18 cellular contexts compared by ENCODE assay signal in genomic region chr5:39213437-39214207, GRCh38.
DNase-seq lines count a peak whose midpoint lies in the region; ATAC-seq lines count a peak whose summit lies in the region.
"Had no signal": no experiment of that assay in that cellular context is flagged by ENCODE, and none has a peak within 500 bp of the region (broad histone marks: within the 10 kb centered on the region; RNA-seq: fewer than 3 reads in every experiment).

No MANE protein-coding gene starts in this region.

- H3K9me3 Mint-ChIP-seq in activated T-cell treated with anti-CD3 and anti-CD28 coated beads, Interleukin-2, amount 50 U/mL, for 24 hours = no peaks in the 10 kb centered on the region
- no peaks in the 10 kb centered on the region for H3K9me3 Mint-ChIP-seq in T-helper 2 cell treated with Interferon-gamma antibody and Interleukin-4, amounts not matched to agents 5 μg/mL and 100 μg/mL, for 36 hours
- no peaks in the 10 kb centered on the region for H3K9me3 Mint-ChIP-seq in dendritic cell treated with granulocyte-macrophage colony-stimulating factor and Interleukin-4, amounts not matched to agents 40 ng/mL and 50 ng/mL, for 4 days
- no peaks in the 10 kb centered on the region for H3K9me3 Mint-ChIP-seq in stimulated activated naive CD8-positive, alpha-beta T cell treated with anti-CD3 and anti-CD28 coated beads, Interleukin-15, amount 100 ng/mL, for 72 hours
- H3K9me3 Mint-ChIP-seq: IgD-negative memory B cell; stimulated activated naive B cell treated with anti-CD40 and anti-IgM and Interleukin-4, amounts not matched to agents 10 μg/mL and 1 μg/mL and 100 μg/mL, for 72 hours had no signal

- H3K4me1 Mint-ChIP-seq in activated T-cell treated with anti-CD3 and anti-CD28 coated beads, Interleukin-2, amount 50 U/mL, for 24 hours (ENCODE audit: low read depth) = peaks cover 93% of the 10 kb centered on the region
- peaks cover 79% of the 10 kb centered on the region for H3K4me1 Mint-ChIP-seq in T-helper 2 cell treated with Interferon-gamma antibody and Interleukin-4, amounts not matched to agents 5 μg/mL and 100 μg/mL, for 36 hours (ENCODE audit: low read depth)
- peaks cover 83% of the 10 kb centered on the region for H3K4me1 Mint-ChIP-seq in dendritic cell treated with granulocyte-macrophage colony-stimulating factor and Interleukin-4, amounts not matched to agents 40 ng/mL and 50 ng/mL, for 4 days (ENCODE audit: low read depth)
- H3K4me1 Mint-ChIP-seq in stimulated activated naive CD8-positive, alpha-beta T cell treated with anti-CD3 and anti-CD28 coated beads, Interleukin-15, amount 100 ng/mL, for 72 hours = peaks cover 83% of the 10 kb centered on the region

- peak overlapping the region; percentile 73 for H3K4me3 Mint-ChIP-seq in activated T-cell treated with anti-CD3 and anti-CD28 coated beads, Interleukin-2, amount 50 U/mL, for 24 hours
- peak overlapping the region; percentile 66 for H3K4me3 Mint-ChIP-seq in T-helper 2 cell treated with Interferon-gamma antibody and Interleukin-4, amounts not matched to agents 5 μg/mL and 100 μg/mL, for 36 hours
- peak overlapping the region; percentile 39 for H3K4me3 Mint-ChIP-seq in dendritic cell treated with granulocyte-macrophage colony-stimulating factor and Interleukin-4, amounts not matched to agents 40 ng/mL and 50 ng/mL, for 4 days
- H3K4me3 Mint-ChIP-seq in stimulated activated naive CD8-positive, alpha-beta T cell treated with anti-CD3 and anti-CD28 coated beads, Interleukin-15, amount 100 ng/mL, for 72 hours = peak overlapping the region; percentile 81 to 83
- H3K4me3 Mint-ChIP-seq: IgD-negative memory B cell; stimulated activated naive B cell treated with anti-CD40 and anti-IgM and Interleukin-4, amounts not matched to agents 10 μg/mL and 1 μg/mL and 100 μg/mL, for 72 hours had no signal

- DNase-seq in activated T-cell treated with anti-CD3 and anti-CD28 coated beads, Interleukin-2, amount 50 U/mL, for 24 hours = no peak
- no peak for DNase-seq in activated T-cell treated with anti-CD3 and anti-CD28 coated beads, Interleukin-2, amount 50 U/mL, for 48 hours
- peak; percentile 57 for DNase-seq in T-helper 2 cell treated with Interferon-gamma antibody and Interleukin-4, amounts not matched to agents 5 μg/mL and 100 μg/mL, for 36 hours (ENCODE audit: low spot score)
- DNase-seq in stimulated activated naive CD8-positive, alpha-beta T cell treated with anti-CD3 and anti-CD28 coated beads, Interleukin-15, amount 100 ng/mL, for 72 hours = no peak
- DNase-seq in kidney glomerular epithelial cell (lab: John Stamatoyannopoulos, UW) (no peak), putamen (ENCODE audit: low spot score) (no peak), NOMO-1 treated with DMSO at 0.1 percent for 48 hours (lab: John Stamatoyannopoulos, UW; ENCODE audit: unreplicated experiment) (no peak)
- DNase-seq: ACHN; foreskin melanocyte; left lung; NCI-H1092; NCI-H774; posterior cingulate gyrus; stimulated activated naive B cell treated with anti-CD40 and anti-IgM and Interleukin-4, amounts not matched to agents 10 μg/mL and 1 μg/mL and 100 μg/mL, for 72 hours; uterus had no signal

- peak overlapping the region; percentile 92 for H3K27ac Mint-ChIP-seq in activated T-cell treated with anti-CD3 and anti-CD28 coated beads, Interleukin-2, amount 50 U/mL, for 24 hours
- H3K27ac Mint-ChIP-seq in T-helper 2 cell treated with Interferon-gamma antibody and Interleukin-4, amounts not matched to agents 5 μg/mL and 100 μg/mL, for 36 hours = peak overlapping the region; percentile 93
- H3K27ac Mint-ChIP-seq in dendritic cell treated with granulocyte-macrophage colony-stimulating factor and Interleukin-4, amounts not matched to agents 40 ng/mL and 50 ng/mL, for 4 days = peak overlapping the region; percentile 76
- H3K27ac Mint-ChIP-seq in stimulated activated naive CD8-positive, alpha-beta T cell treated with anti-CD3 and anti-CD28 coated beads, Interleukin-15, amount 100 ng/mL, for 72 hours = peak overlapping the region; percentile 94 to 96
- H3K27ac Mint-ChIP-seq: stimulated activated naive B cell treated with anti-CD40 and anti-IgM and Interleukin-4, amounts not matched to agents 10 μg/mL and 1 μg/mL and 100 μg/mL, for 72 hours had no signal

- ATAC-seq in stimulated activated naive CD8-positive, alpha-beta T cell treated with anti-CD3 and anti-CD28 coated beads, Interleukin-15, amount 100 ng/mL, for 72 hours = peak; percentile 22
- ATAC-seq: left lung; Panc1; stimulated activated naive B cell treated with anti-CD40 and anti-IgM and Interleukin-4, amounts not matched to agents 10 μg/mL and 1 μg/mL and 100 μg/mL, for 72 hours had no signal

- peaks cover 5% of the 10 kb centered on the region for H3K36me3 Mint-ChIP-seq in activated T-cell treated with anti-CD3 and anti-CD28 coated beads, Interleukin-2, amount 50 U/mL, for 24 hours (ENCODE audit: low read depth)
- H3K36me3 Mint-ChIP-seq in T-helper 2 cell treated with Interferon-gamma antibody and Interleukin-4, amounts not matched to agents 5 μg/mL and 100 μg/mL, for 36 hours (ENCODE audit: low read depth) = peaks cover 2% of the 10 kb centered on the region
- peaks cover 54% of the 10 kb centered on the region for H3K36me3 Mint-ChIP-seq in dendritic cell treated with granulocyte-macrophage colony-stimulating factor and Interleukin-4, amounts not matched to agents 40 ng/mL and 50 ng/mL, for 4 days (ENCODE audit: low read depth)
- H3K36me3 Mint-ChIP-seq: IgD-negative memory B cell; stimulated activated naive B cell treated with anti-CD40 and anti-IgM and Interleukin-4, amounts not matched to agents 10 μg/mL and 1 μg/mL and 100 μg/mL, for 72 hours had no signal

- no peaks in the 10 kb centered on the region for H3K27me3 Mint-ChIP-seq in activated T-cell treated with anti-CD3 and anti-CD28 coated beads, Interleukin-2, amount 50 U/mL, for 24 hours
- H3K27me3 Mint-ChIP-seq in T-helper 2 cell treated with Interferon-gamma antibody and Interleukin-4, amounts not matched to agents 5 μg/mL and 100 μg/mL, for 36 hours (ENCODE audit: low read depth) = no peaks in the 10 kb centered on the region
- no peaks in the 10 kb centered on the region for H3K27me3 Mint-ChIP-seq in dendritic cell treated with granulocyte-macrophage colony-stimulating factor and Interleukin-4, amounts not matched to agents 40 ng/mL and 50 ng/mL, for 4 days
- no peaks in the 10 kb centered on the region for H3K27me3 Mint-ChIP-seq in stimulated activated naive CD8-positive, alpha-beta T cell treated with anti-CD3 and anti-CD28 coated beads, Interleukin-15, amount 100 ng/mL, for 72 hours

- intact Hi-C loops in dendritic cell treated with granulocyte-macrophage colony-stimulating factor and Interleukin-4, amounts not matched to agents 40 ng/mL and 50 ng/mL, for 4 days (cut with micrococcal nuclease) = loop anchor here (5.0 to 10.0 kb wide), 2 partner anchors 66 to 161 kb away; no protein-coding TSS in a partner anchor
